8 cellular contexts compared by ENCODE assay signal in genomic region chr2:121974919-121975654, GRCh38.
DNase-seq lines count a peak whose midpoint lies in the region; ATAC-seq, FAIRE-seq and TF ChIP-seq lines count a peak whose summit lies in the region.

No MANE protein-coding gene starts in this region.

- peak; percentile 82 to 98 (median 96) for ATAC-seq in pancreas

- intact Hi-C loops in pancreas (cut with DNase I): no loop called here

- H3K36me3 ChIP-seq in HAP-1 (replicated peaks): no peaks in the 10 kb centered on the region
- H3K36me3 ChIP-seq in pancreas: no peaks in the 10 kb centered on the region

- in situ Hi-C loops in HAP-1 (cut with MboI; ENCODE audit: low sequenced_read_pairs): loop anchor here (10.0 to 25.0 kb wide), 2 partner anchors 337 to 480 kb away; no protein-coding TSS in a partner anchor

- 2% methylated on average over 13 of the region's 13 CpGs for WGBS in pancreas, 2 donors

- H3K4me3 ChIP-seq in GM12864 (ENCODE audit: low read depth, low read length) (no peak overlapping the region), HAP-1 (no peak overlapping the region), pancreas (peak overlapping the region in 1 of 4 donors; percentile 34)

- DNase-seq in GM12864 (ENCODE audit: low read depth): peak; percentile 33
- peak; percentile 76 to 84 for DNase-seq in HAP-1 (ENCODE audit: low spot score in 2 of 2)
- peak; percentile 84 for DNase-seq in RPMI7951 (ENCODE audit: low read depth)
- DNase-seq in activated naive CD4-positive, alpha-beta T cell treated with anti-CD3 and anti-CD28 coated beads, Interleukin-2, amount 50 U/mL, for 16 hours: peak; percentile 21
- DNase-seq in glomerular endothelial cell (ENCODE audit: extremely low read depth, low read depth, low spot score): peak; percentile 83
- peak; percentile 26 to 76 (median 48) for DNase-seq in pancreas
- no peak for DNase-seq in NCI-H187 treated with DMSO at 0.1 percent for 48 hours (lab: John Stamatoyannopoulos, UW)

- H3K4me1 ChIP-seq in HAP-1: no peaks in the 10 kb centered on the region
- no peaks in the 10 kb centered on the region for H3K4me1 ChIP-seq in pancreas

- H3K27me3 ChIP-seq in HAP-1 (ENCODE audit: low read depth): peaks cover under 1% of the 10 kb centered on the region; the same call in 1 of the 2 replicates
- no peaks in the 10 kb centered on the region for H3K27me3 ChIP-seq in pancreas

- H3K9me3 ChIP-seq in HAP-1: no peaks in the 10 kb centered on the region
- H3K9me3 ChIP-seq in pancreas: no peaks in the 10 kb centered on the region

- H3K27ac ChIP-seq in pancreas: no peak overlapping the region

- peak; percentile 62 for TF ChIP-seq CTCF in GM12864 (IDR thresholded peaks at IDR 0.05; ENCODE audit: low read depth, low read length, missing control alignments)
- peak; percentile 51 for TF ChIP-seq CTCF in LNCAP (IDR thresholded peaks at IDR 0.05)
- TF ChIP-seq CTCF in pancreas (IDR thresholded peaks at IDR 0.05): peak in 3 of 4 donors; percentile 42 to 44 (median 44)

- no peak for FAIRE-seq in pancreas (lab: Jason Lieb, UNC)
